8 cellular contexts compared by ENCODE assay signal in genomic region chr2:95402370-95403203, GRCh38. TPM values are rescaled to one million over a fixed set of nuclear protein-coding genes. Genes with fewer than 3 reads are reported as not detected.
DNase-seq lines count a peak whose midpoint lies in the region; ATAC-seq and TF ChIP-seq lines count a peak whose summit lies in the region.

Gene FAHD2A (plus strand): TSS chr2:95402708. CDS start chr2:95405559, 2,851 bp downstream.

- peaks cover 8% of the 10 kb centered on the region for H3K36me3 Mint-ChIP-seq in activated B cell treated with CpG ODN at 0.5 μM for 24 hours (ENCODE audit: low read depth)

- intact Hi-C loops in activated B cell treated with CpG ODN at 0.5 μM for 24 hours (cut with micrococcal nuclease) = loop anchor here (2.0 to 5.0 kb wide), 5 partner anchors 55 to 280 kb away; partner anchors contain the start of genes MRPS5, ZNF2 and ZNF892

- peak within 1 kb of the TSS; percentile 99 for H3K4me3 Mint-ChIP-seq in activated B cell treated with CpG ODN at 0.5 μM for 24 hours

- peak; percentile 32 for DNase-seq in AG09309 (ENCODE audit: low read depth)
- peak; percentile 90 for DNase-seq in NCI-H345 (lab: John Stamatoyannopoulos, UW)
- peak; percentile 90 for DNase-seq in activated B cell treated with CpG ODN at 0.5 μM for 24 hours
- peak; percentile 87 for DNase-seq in cardiac fibroblast (ENCODE audit: low read depth in 2 of 2)
- peak; percentile 99 for DNase-seq in iPS-NIHi7 (ENCODE audit: extremely low spot score)
- peak; percentile 55 for DNase-seq in smooth muscle cell of the brain vasculature (ENCODE audit: low read depth, low spot score)

- TF ChIP-seq CTCF in AG09309 (IDR thresholded peaks at IDR 0.05; ENCODE audit: control insufficient read depth, insufficient read depth, low read depth, low read length, missing control alignments) = no peak
- no peak for TF ChIP-seq CTCF in activated B cell treated with CpG ODN at 0.5 μM for 24 hours (IDR thresholded peaks at IDR 0.05)
- TF ChIP-seq CTCF in cardiac fibroblast (IDR thresholded peaks at IDR 0.05; ENCODE audit: low read depth, low read length) = no peak

- no peaks in the 10 kb centered on the region for H3K9me3 Mint-ChIP-seq in activated B cell treated with CpG ODN at 0.5 μM for 24 hours

- CTCF ChIA-PET in activated B cell treated with CpG ODN at 0.5 μM for 24 hours (lab: Charles Lee) = no interaction called here

- H3K4me3 ChIP-seq in AG09309 (ENCODE audit: control insufficient read depth, low read depth, low read length) (peak within 1 kb of the TSS; percentile 73), cardiac fibroblast (replicated peaks in 1 of 2; ENCODE audit: low read depth in 2 of 2, low read length in 2 of 2) (peak within 1 kb of the TSS; percentile 99)

- no peaks in the 10 kb centered on the region for H3K27me3 Mint-ChIP-seq in activated B cell treated with CpG ODN at 0.5 μM for 24 hours

- ATAC-seq in GM19025 (IDR thresholded peaks at IDR 0.05; ENCODE audit: low read depth, unreplicated experiment) (peak; percentile 97), HG03280 (IDR thresholded peaks at IDR 0.05; ENCODE audit: unreplicated experiment) (peak; percentile 96), activated B cell treated with CpG ODN at 0.5 μM for 24 hours (ENCODE audit: low read depth) (peak; percentile 96)

- H3K27ac Mint-ChIP-seq in activated B cell treated with CpG ODN at 0.5 μM for 24 hours = peak within 1 kb of the TSS; percentile 88

- peaks cover 22% of the 10 kb centered on the region for H3K4me1 Mint-ChIP-seq in activated B cell treated with CpG ODN at 0.5 μM for 24 hours

- POLR2A ChIA-PET in activated B cell treated with CpG ODN at 0.5 μM for 24 hours (lab: Charles Lee) = interaction anchor here (0.6 to 1.3 kb wide), 4 partner anchors 31 to 242 kb away, joined by 3 to 4 read pairs (median 4); partner anchors contain the start of gene ZNF2

RNA-seq across cellular contexts. Expression of gene FAHD2A, which starts in this region (rescaled TPM):
- 16.8 and 23.4 TPM in 2 replicates for total RNA-seq in activated B cell treated with CpG ODN at 0.5 μM for 24 hours

Comparison
In these comparisons a context has a peak if more than half of its experiments do, and no peak if none do; other contexts are left out.
1. Peak in every context shown above with its lines: DNase-seq, ATAC-seq and H3K4me3 ChIP-seq.
2. DNase-seq: peak in every context shown above with its lines; median percentile 99 in iPS-NIHi7; 90 in NCI-H345; 90 in activated B cell treated with CpG ODN at 0.5 μM for 24 hours; 87 in cardiac fibroblast; 55 in smooth muscle cell of the brain vasculature; 32 in AG09309.